In the genomic region with DNA sequence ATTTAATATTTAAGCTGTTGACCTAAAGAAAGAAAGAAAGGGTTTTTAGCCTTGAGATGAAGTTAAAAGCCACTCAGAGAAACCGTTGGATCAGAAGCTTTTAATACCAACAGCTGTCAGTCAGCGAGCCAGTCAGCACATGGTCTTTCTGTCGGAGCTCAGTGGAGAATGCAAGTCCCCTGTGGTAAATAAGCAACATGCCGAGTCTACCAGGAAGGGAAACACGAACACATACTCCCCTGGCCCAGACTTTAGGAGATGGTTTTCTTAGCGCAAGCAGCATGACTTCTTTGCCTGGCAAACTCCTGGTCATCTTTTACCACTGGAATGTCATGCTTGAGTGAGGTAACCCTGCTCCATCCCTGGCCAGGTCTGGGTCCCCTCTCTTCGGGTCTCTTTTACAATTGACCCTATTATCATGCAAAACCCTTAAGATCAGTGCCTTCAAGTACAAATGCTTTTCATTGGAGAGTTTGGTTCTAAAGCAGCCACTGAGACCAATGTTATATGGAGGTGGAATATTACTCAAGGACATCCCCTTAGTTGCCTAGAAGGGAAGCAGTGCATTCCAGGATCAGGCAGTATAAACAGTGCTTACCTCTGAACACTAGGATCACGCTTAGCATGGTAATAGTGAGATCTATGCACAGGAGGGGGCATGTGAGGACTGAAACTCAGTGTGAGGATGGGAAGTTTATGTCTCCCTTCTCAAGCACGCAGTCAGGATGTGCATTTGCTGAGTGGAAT, we compare ENCODE assay signal across 15 cellular contexts.
"Had no signal": no experiment of that assay in that cellular context is flagged by ENCODE, and none has a peak within 500 bp of the region (broad histone marks: within the 10 kb centered on the region; RNA-seq: fewer than 3 reads in every experiment).

No MANE protein-coding gene starts in this region.

- H3K9me3 ChIP-seq: left lung, ovary, tibial nerve had no signal

- H3K9me3 Mint-ChIP-seq: brain; central memory CD8-positive, alpha-beta T cell; neural crest cell; T-helper 2 cell treated with Interferon-gamma antibody and Interleukin-4, amounts not matched to agents 5 μg/mL and 100 μg/mL, for 36 hours had no signal

- H3K27me3 Mint-ChIP-seq: central memory CD8-positive, alpha-beta T cell had no signal

- H3K27ac ChIP-seq: left lung, ovary, tibial nerve had no signal

- ATAC-seq: activated CD4-positive, CD25-positive, alpha-beta regulatory T cell treated with anti-CD3 and anti-CD28 coated beads, Interleukin-2, amount 50 U/mL, for 24 hours; activated naive CD4-positive, alpha-beta T cell treated with anti-CD3 and anti-CD28 coated beads, Interleukin-2, amount 50 U/mL, for 72 hours; left lung had no signal

- H3K4me3 ChIP-seq: left lung, ovary, tibial nerve had no signal

- DNase-seq: activated effector memory CD4-positive, alpha-beta T cell treated with Interleukin-2 at 50 U/mL for 16 hours; amniotic stem cell; erythroblast; hypothalamus; left lung; mesenchymal stem cell; ovary; stimulated activated CD4-positive, alpha-beta T cell treated with anti-CD3 and anti-CD28 coated beads, Interleukin-4, amount 100 ng/mL, for 4 hours had no signal

- H3K27me3 ChIP-seq: left lung, ovary, tibial nerve had no signal

- H3K4me3 Mint-ChIP-seq: brain; central memory CD8-positive, alpha-beta T cell; neural crest cell; T-helper 2 cell treated with Interferon-gamma antibody and Interleukin-4, amounts not matched to agents 5 μg/mL and 100 μg/mL, for 36 hours had no signal

- H3K36me3 ChIP-seq: left lung, ovary, tibial nerve had no signal

- H3K27ac Mint-ChIP-seq: activated naive CD4-positive, alpha-beta T cell treated with anti-CD3 and anti-CD28 coated beads, Interleukin-2, amount 50 U/mL, for 72 hours; T-helper 2 cell treated with Interferon-gamma antibody and Interleukin-4, amounts not matched to agents 5 μg/mL and 100 μg/mL, for 36 hours had no signal
